Comparison of ENCODE assay signal across 9 cellular contexts in genomic region chr4:74814052-74814451, GRCh38. TPM values are rescaled to one million over a fixed set of nuclear protein-coding genes. Genes with fewer than 3 reads are reported as not detected.
"Had no signal": no experiment of that assay in that cellular context is flagged by ENCODE, and none has a peak within 500 bp of the region (broad histone marks: within the 10 kb centered on the region; RNA-seq: fewer than 3 reads in every experiment).

No MANE protein-coding gene starts in this region.

- H3K27ac ChIP-seq: GM23248 had no signal

- H3K9me3 ChIP-seq: HAP-1 had no signal

- H2AFZ ChIP-seq: GM23248 had no signal

- DNase-seq: GM23248, GOT3, H7, HFFc6, Kasumi-1, KG1 had no signal

- H3K4me3 ChIP-seq: GM23248, HAP-1 had no signal

- H3K36me3 ChIP-seq: HAP-1 had no signal

- H3K9ac ChIP-seq: GM23248 had no signal

- ATAC-seq: HCT116 had no signal

- H3K4me1 ChIP-seq: HAP-1 had no signal

RNA-seq across cellular contexts. Expression of gene BTC, which starts 19.7 kb away (rescaled TPM):
- total RNA-seq: GM23248, HFFc6 had no signal
- polyA plus RNA-seq: GM23248, IgD-negative memory B cell had no signal
